Comparison of ENCODE assay signal across 18 cellular contexts in the genomic region with DNA sequence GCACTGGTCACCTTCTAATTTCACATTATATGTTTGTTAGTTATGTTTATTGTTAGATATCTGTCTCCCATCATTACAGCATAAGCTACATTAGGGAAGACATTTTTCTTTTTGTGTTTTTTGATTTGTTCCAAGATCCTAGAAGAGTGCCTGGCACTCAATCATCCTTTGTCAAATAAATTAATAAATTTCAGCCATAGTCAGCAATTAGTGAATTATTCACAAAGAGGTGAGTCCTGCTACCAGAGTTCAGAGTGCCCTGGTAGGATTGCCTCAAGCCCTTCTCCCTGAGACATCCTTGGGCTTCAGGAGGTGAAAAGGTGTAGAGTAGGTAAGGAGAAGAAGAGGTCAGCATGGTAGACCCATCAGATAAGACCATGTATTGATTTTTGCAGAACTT.
"Had no signal": no experiment of that assay in that cellular context is flagged by ENCODE, and none has a peak within 500 bp of the region (broad histone marks: within the 10 kb centered on the region; RNA-seq: fewer than 3 reads in every experiment).

No MANE protein-coding gene starts in this region.

- H3K27me3 ChIP-seq: gastrocnemius medialis, left lung, transverse colon had no signal

- H3K36me3 ChIP-seq: gastrocnemius medialis, left lung, transverse colon had no signal

- DNase-seq: activated B cell treated with CpG ODN at 0.5 μM for 24 hours; activated CD4-positive, alpha-beta memory T cell treated with anti-CD3 and anti-CD28 coated beads for 36 hours; activated CD4-positive, alpha-beta T cell treated with anti-CD3 and anti-CD28 coated beads for 4 hours; activated T-cell treated with anti-CD3 and anti-CD28 coated beads for 4 hours; amygdala; effector CD8-positive, alpha-beta T cell; gastrocnemius medialis; head of caudate nucleus; nephron progenitor cell; nucleus accumbens; posterior cingulate gyrus; retina; stimulated activated naive CD8-positive, alpha-beta T cell treated with anti-CD3 and anti-CD28 coated beads, Interleukin-15, Interleukin-2, amounts not matched to agents 100 U/mL and 50 U/mL, for 24 hours; substantia nigra; T-cell; transverse colon had no signal

- ATAC-seq: SK-N-SH treated with all-trans-retinoic acid at 6 μM for 48 hours; stimulated activated naive CD8-positive, alpha-beta T cell treated with anti-CD3 and anti-CD28 coated beads, Interleukin-15, Interleukin-2, amounts not matched to agents 100 U/mL and 50 U/mL, for 24 hours; T-cell had no signal

- H3K27ac ChIP-seq: transverse colon had no signal

- H3K4me3 ChIP-seq: left lung, transverse colon had no signal

- H3K9me3 ChIP-seq: gastrocnemius medialis, left lung, transverse colon had no signal
